Comparison of ENCODE assay signal across 12 cellular contexts in genomic region chr10:17958049-17958448, GRCh38. TPM values are rescaled to one million over a fixed set of nuclear protein-coding genes. Genes with fewer than 3 reads are reported as not detected.
"Had no signal": no experiment of that assay in that cellular context is flagged by ENCODE, and none has a peak within 500 bp of the region (broad histone marks: within the 10 kb centered on the region; RNA-seq: fewer than 3 reads in every experiment).

No MANE protein-coding gene starts in this region.

- H3K27ac ChIP-seq: GM23248 had no signal

- H3K36me3 ChIP-seq: HAP-1 had no signal

- H3K9ac ChIP-seq: GM23248 had no signal

- H3K4me1 ChIP-seq: HAP-1 had no signal

- FAIRE-seq: H1, H54 had no signal

- H2AFZ ChIP-seq: GM23248, GM23338 had no signal

- DNase-seq: GM23248, GOT3, H7, H9, HCEC 1CT, HFFc6 had no signal

- H3K4me2 ChIP-seq: GM23338 had no signal

- H3K9me3 ChIP-seq: HAP-1 had no signal

- ATAC-seq: GM23338, HCT116 had no signal

- H3K4me3 ChIP-seq: GM23248, GM23338, HAP-1 had no signal

RNA-seq across cellular contexts. Expression of gene SLC39A12, which starts 6.3 kb away (rescaled TPM):
- total RNA-seq: GM23248, GM23338, H1, H4, H9, HFFc6 had no signal
- polyA plus RNA-seq: GM23248, GM23338, H1 had no signal
